In the genomic region with DNA sequence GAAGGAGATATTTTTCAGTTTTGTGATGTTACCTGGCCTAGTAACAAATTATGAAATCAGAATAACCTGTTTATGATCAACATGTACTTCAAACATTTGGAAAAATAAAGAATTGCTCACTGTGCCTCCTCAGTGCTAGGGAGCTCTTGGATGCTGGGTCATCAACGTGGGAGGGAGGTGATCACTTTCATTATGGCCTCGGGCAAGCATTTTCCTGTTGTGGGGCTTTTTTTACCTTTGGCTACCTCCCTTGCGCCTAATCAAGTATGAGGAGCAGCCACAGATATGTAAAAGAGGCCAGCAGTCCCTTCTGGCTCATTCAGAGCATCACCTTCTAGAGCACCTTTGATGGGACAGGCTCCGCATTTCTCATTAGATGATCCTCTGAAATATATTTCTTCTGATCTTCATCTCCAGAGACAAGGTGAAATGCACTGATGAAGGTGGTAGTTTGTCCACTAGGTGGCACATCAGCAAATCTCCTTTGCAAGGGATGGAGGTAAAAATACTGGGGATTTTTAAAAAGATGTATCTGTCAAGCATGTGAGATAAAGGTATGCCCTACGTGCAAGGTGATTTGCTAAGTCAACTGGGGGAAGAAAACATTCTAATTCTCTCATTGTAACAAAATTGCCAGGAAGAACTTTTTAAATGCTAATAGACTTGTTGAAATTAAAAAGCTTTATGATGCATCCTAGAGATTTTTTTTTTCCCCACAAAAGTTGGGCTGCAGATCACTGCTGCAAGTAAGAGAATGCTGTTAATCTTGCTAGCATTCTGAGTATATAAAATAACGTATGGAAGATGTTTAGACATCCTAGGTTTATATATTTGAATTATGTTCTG, we compare ENCODE assay signal across 8 cellular contexts.
DNase-seq lines count a peak whose midpoint lies in the region; ATAC-seq, FAIRE-seq and TF ChIP-seq lines count a peak whose summit lies in the region.

No MANE protein-coding gene starts in this region.

- peak; percentile 93 for FAIRE-seq in GM12891 (lab: Jason Lieb, UNC)

- peak in 1 of 2 donors; percentile 67 for ATAC-seq in lower lobe of right lung
- ATAC-seq in HG03025 (IDR thresholded peaks at IDR 0.05; ENCODE audit: low FRiP score, unreplicated experiment): no peak

- H3K36me3 ChIP-seq in SK-N-MC (ENCODE audit: insufficient read depth, low read length): no peaks in the 10 kb centered on the region
- no peaks in the 10 kb centered on the region for H3K36me3 ChIP-seq in lower lobe of right lung

- H3K27ac ChIP-seq in SK-N-MC: no peak overlapping the region
- H3K27ac ChIP-seq in lower lobe of right lung: no peak overlapping the region

- H3K9me3 ChIP-seq in SK-N-MC (ENCODE audit: low read depth, low read length): no peaks in the 10 kb centered on the region
- H3K9me3 ChIP-seq in lower lobe of right lung: no peaks in the 10 kb centered on the region

- H3K27me3 ChIP-seq in lower lobe of right lung (ENCODE audit: low read depth): no peaks in the 10 kb centered on the region

- H3K4me3 ChIP-seq in SK-N-MC (no peak overlapping the region), cardiac fibroblast (replicated peaks in 1 of 2; ENCODE audit: low read depth in 2 of 2, low read length in 2 of 2) (no peak overlapping the region), lower lobe of right lung (no peak overlapping the region)

- DNase-seq in Ammon's horn (ENCODE audit: low spot score) (peak; percentile 65), GM12891 (ENCODE audit: insufficient read length, low spot score) (peak; percentile 21), HT-29 (ENCODE audit: low spot score) (peak; percentile 68), SK-N-MC (ENCODE audit: low read depth, low spot score) (peak; percentile 18), cardiac fibroblast (ENCODE audit: low read depth in 2 of 2) (peak; percentile 70 to 76), lower lobe of right lung (no peak), stromal cell of bone marrow (ENCODE audit: low read depth) (peak; percentile 25)

- no peak for TF ChIP-seq POLR2A in GM12891 (IDR thresholded peaks at IDR 0.05; ENCODE audit: low read depth, low read length)

- H3K4me1 ChIP-seq in lower lobe of right lung: peaks cover 7% of the 10 kb centered on the region

- TF ChIP-seq CTCF in cardiac fibroblast (IDR thresholded peaks at IDR 0.05; ENCODE audit: low read depth, low read length) (peak; percentile 76), lower lobe of right lung (IDR thresholded peaks at IDR 0.05) (peak; percentile 76)

- intact Hi-C loops in lower lobe of right lung (cut with DNase I): loop anchor here (10.0 kb wide), 1 partner anchor 50 kb away; no protein-coding TSS in a partner anchor

- H3K9ac ChIP-seq in SK-N-MC (ENCODE audit: insufficient read length): no peak overlapping the region

TF ChIP-seq in GM12891, 5 proteins besides CTCF, POLR2A, EP300 and RAD21:
- no peak for TF ChIP-seq SPI1 (IDR thresholded peaks at IDR 0.05; ENCODE audit: low read depth, low read length)
- TF ChIP-seq POLR2AphosphoS5 (IDR thresholded peaks at IDR 0.05; ENCODE audit: low read depth, low read length): no peak
- TF ChIP-seq TAF1 (IDR thresholded peaks at IDR 0.05; ENCODE audit: low read depth, low read length): no peak
- no peak for TF ChIP-seq PAX5 (IDR thresholded peaks at IDR 0.05; ENCODE audit: insufficient read depth, low read length, severe bottlenecking)
- no peak for TF ChIP-seq POU2F2 (IDR thresholded peaks at IDR 0.05; ENCODE audit: low read depth, low read length)
